Comparison of ENCODE assay signal across 8 cellular contexts in genomic region chr4:76758290-76758882, GRCh38.
A peak's percentile ranks its signal among the peaks of the same experiment; 100 is the strongest.
DNase-seq lines count a peak whose midpoint lies in the region; ATAC-seq, FAIRE-seq and TF ChIP-seq lines count a peak whose summit lies in the region.

No MANE protein-coding gene starts in this region.

- H3K4me3 ChIP-seq in GM12864 (ENCODE audit: low read depth, low read length) (no peak overlapping the region), K562 (no peak overlapping the region), keratinocyte (ENCODE audit: control insufficient read depth in 2 of 3, extremely low read depth in 1 of 3, insufficient read depth in 2 of 3, low read depth in 1 of 3, low read length in 3 of 3) (no peak overlapping the region), upper lobe of left lung (no peak overlapping the region)

- H3K36me3 Mint-ChIP-seq in activated T-cell treated with anti-CD3 and anti-CD28 coated beads, Interleukin-2, amount 50 U/mL, for 4 hours (ENCODE audit: insufficient read depth) = no peaks in the 10 kb centered on the region

- H3K9me3 ChIP-seq in K562 (replicated peaks; ENCODE audit: control insufficient read depth, insufficient read depth, low read depth, low read length) (no peaks in the 10 kb centered on the region), keratinocyte (ENCODE audit: control insufficient read depth, low read depth, low read length) (no peaks in the 10 kb centered on the region), upper lobe of left lung (no peaks in the 10 kb centered on the region)

- whole genome bisulfite sequencing in K562 (ENCODE audit: insufficient coverage, low coverage, missing lambda C conversion rate) = 0% methylated on average over 4 of the region's 4 CpGs
- WGBS in upper lobe of left lung, 2 donors = 27 to 30% methylated on average over 4 of the region's 4 CpGs

- peaks cover 16 to 24% of the 10 kb centered on the region in 2 experiments for H3K27me3 ChIP-seq in K562 (ENCODE audit: control insufficient read depth in 2 of 2, insufficient read depth in 2 of 2, low read length in 2 of 2)
- H3K27me3 ChIP-seq in keratinocyte (ENCODE audit: control insufficient read depth, extremely low read depth, insufficient read depth, low read length) = no peaks in the 10 kb centered on the region
- no peaks in the 10 kb centered on the region for H3K27me3 ChIP-seq in upper lobe of left lung

- CTCF ChIA-PET in K562 (lab: Yijun Ruan, JAX; ENCODE audit: low intra/inter-chr PET ratio) = interaction anchor here (0.6 to 1.9 kb wide), 4 partner anchors 327 to 1858 kb away, joined by 4 to 20 read pairs (median 5); no protein-coding TSS in a partner anchor

- no peak overlapping the region for H3K4me2 ChIP-seq in K562 (ENCODE audit: insufficient read depth, low read length)
- no peak overlapping the region for H3K4me2 ChIP-seq in keratinocyte (ENCODE audit: control insufficient read depth, extremely low read depth, insufficient read depth, low read depth, low read length)

- H3K9me3 Mint-ChIP-seq in activated T-cell treated with anti-CD3 and anti-CD28 coated beads, Interleukin-2, amount 50 U/mL, for 4 hours = no peaks in the 10 kb centered on the region

- peaks cover 3% of the 10 kb centered on the region for H3K27me3 Mint-ChIP-seq in activated T-cell treated with anti-CD3 and anti-CD28 coated beads, Interleukin-2, amount 50 U/mL, for 4 hours (ENCODE audit: low read depth)

- peak; percentile 13 to 26; a peak in 1 of 4 replicates for TF ChIP-seq RAD21 in K562 (CRISPR knock-in tag; conservative IDR thresholded peaks at IDR 0.05 in 1 of 2, IDR thresholded peaks at IDR 0.05 in 1 of 2)

- H3K9ac ChIP-seq in K562 (ENCODE audit: insufficient read depth in 1 of 2, low read depth in 2 of 2, low read length in 2 of 2) (no peak overlapping the region), keratinocyte (ENCODE audit: control insufficient read depth, extremely low read depth, insufficient read depth, low read length) (no peak overlapping the region)

- no peaks in the 10 kb centered on the region for H4K20me1 ChIP-seq in K562 (replicated peaks; ENCODE audit: control insufficient read depth, insufficient read depth, low read length)
- no peaks in the 10 kb centered on the region for H4K20me1 ChIP-seq in keratinocyte (ENCODE audit: control insufficient read depth, extremely low read depth, insufficient read depth, low read length)

- TF ChIP-seq CTCF in 22Rv1 (IDR thresholded peaks at IDR 0.05) (peak; percentile 89), GM12864 (IDR thresholded peaks at IDR 0.05; ENCODE audit: low read depth, low read length, missing control alignments) (peak; percentile 73), K562 (IDR thresholded peaks at IDR 0.05 in 2 of 3, conservative IDR thresholded peaks at IDR 0.05 in 1 of 3; ENCODE audit: insufficient read depth in 2 of 3, low read depth in 1 of 3, low read length in 3 of 3) (peak; percentile 51 to 72 (median 65)), keratinocyte (optimal IDR thresholded peaks at IDR 0.05 in 1 of 3, IDR thresholded peaks at IDR 0.05 in 1 of 3, conservative IDR thresholded peaks at IDR 0.05 in 1 of 3; ENCODE audit: extremely low read depth in 1 of 3, insufficient read depth in 2 of 3, low read length in 3 of 3) (peak; percentile 64 to 70 (median 68)), upper lobe of left lung (IDR thresholded peaks at IDR 0.05) (peak; percentile 24 to 80 (median 60))

- no peak for DNase-seq in GM12864 (ENCODE audit: low read depth)
- peak; percentile 38 for DNase-seq in NCI-H1092 treated with DMSO at 0.1 percent for 48 hours (lab: John Stamatoyannopoulos, UW)
- DNase-seq in K562 (ENCODE audit: extremely low read depth in 1 of 4, low spot score in 3 of 4) = peak; percentile 40 to 75 (median 61)
- no peak for DNase-seq in keratinocyte (ENCODE audit: low read depth, low spot score)
- DNase-seq in upper lobe of left lung = no peak
- no peak for DNase-seq in activated T-cell treated with anti-CD3 and anti-CD28 coated beads, Interleukin-2, amount 50 U/mL, for 4 hours

- no TSS peak for BruUV-seq in K562 (replicated peaks; lab: Mats Ljungman, UMichigan)

- no peaks in the 10 kb centered on the region for H3K36me3 ChIP-seq in K562 (ENCODE audit: control insufficient read depth, insufficient read depth, low read length)
- H3K36me3 ChIP-seq in keratinocyte (ENCODE audit: control insufficient read depth in 2 of 2, extremely low read depth in 1 of 2, insufficient read depth in 2 of 2, low read length in 2 of 2) = peaks cover 12 to 15% of the 10 kb centered on the region in 2 experiments
- H3K36me3 ChIP-seq in upper lobe of left lung = peaks cover 0 to 29% (median 4%) of the 10 kb centered on the region in 4 donors

- no peak overlapping the region for H2AFZ ChIP-seq in K562 (ENCODE audit: low read depth, low read length)
- H2AFZ ChIP-seq in keratinocyte (ENCODE audit: control insufficient read depth, low read length) = no peak overlapping the region

- H3K4me1 Mint-ChIP-seq in activated T-cell treated with anti-CD3 and anti-CD28 coated beads, Interleukin-2, amount 50 U/mL, for 4 hours (ENCODE audit: low read depth) = no peaks in the 10 kb centered on the region

- no peak overlapping the region for H3K4me3 Mint-ChIP-seq in activated T-cell treated with anti-CD3 and anti-CD28 coated beads, Interleukin-2, amount 50 U/mL, for 4 hours

- no peak for TF ChIP-seq POLR2A in K562 (conservative IDR thresholded peaks at IDR 0.05)
- TF ChIP-seq POLR2A in upper lobe of left lung (IDR thresholded peaks at IDR 0.05) = no peak

- FAIRE-seq in K562 (lab: Jason Lieb, UNC) (peak; percentile 78), keratinocyte (lab: Jason Lieb, UNC) (peak; percentile 76)

- no peak for TF ChIP-seq EP300 in K562 (IDR thresholded peaks at IDR 0.05; ENCODE audit: low read length)
- TF ChIP-seq EP300 in upper lobe of left lung (IDR thresholded peaks at IDR 0.05) = no peak

- ATAC-seq in K562 (peak; percentile 87), upper lobe of left lung (ENCODE audit: low FRiP score in 2 of 2) (peak; percentile 62 to 67), GM18519 (IDR thresholded peaks at IDR 0.05; ENCODE audit: low FRiP score, unreplicated experiment) (no peak)
- ATAC-seq in activated T-cell treated with anti-CD3 and anti-CD28 coated beads, Interleukin-2, amount 50 U/mL, for 4 hours = no peak

- H3K9me1 ChIP-seq in K562 (ENCODE audit: control insufficient read depth, insufficient read depth, low read length) (no peaks in the 10 kb centered on the region), keratinocyte (ENCODE audit: control insufficient read depth, extremely low read depth, insufficient read depth, low read length) (no peaks in the 10 kb centered on the region)

- in situ Hi-C loops in K562 (cut with MboI) = loop anchor here (10.0 kb wide), 1 partner anchor 324 kb away; the partner anchor contains the start of gene SHROOM3

- H3K4me1 ChIP-seq in K562 (replicated peaks in 1 of 2; ENCODE audit: control insufficient read depth in 2 of 2, insufficient read depth in 2 of 2, low read length in 2 of 2) (no peaks in the 10 kb centered on the region), keratinocyte (ENCODE audit: control insufficient read depth, extremely low read depth, insufficient read depth, low read length) (peaks cover 9% of the 10 kb centered on the region), upper lobe of left lung (peaks cover 3 to 13% (median 7%) of the 10 kb centered on the region in 4 donors)

- intact Hi-C loops in K562 (cut with micrococcal nuclease) = loop anchor here (1.0 to 2.0 kb wide), 2 partner anchors 248 to 327 kb away; no protein-coding TSS in a partner anchor

- H3K27ac ChIP-seq in 22Rv1 (no peak overlapping the region), K562 (ENCODE audit: extremely low read depth, low read depth, low read length) (no peak overlapping the region), keratinocyte (ENCODE audit: control insufficient read depth, insufficient read depth, low read length) (no peak overlapping the region), upper lobe of left lung (peak overlapping the region in 1 of 4 donors; percentile 18)

- H3K79me2 ChIP-seq in K562 (ENCODE audit: control insufficient read depth, insufficient read depth, low read length) = no peaks in the 10 kb centered on the region
- no peaks in the 10 kb centered on the region for H3K79me2 ChIP-seq in keratinocyte (ENCODE audit: control insufficient read depth, insufficient read depth, low read length)

- dilution Hi-C loops in keratinocyte (cut with MboI; ENCODE audit: extremely low pct_ligation_motif_present, low sequenced_read_pairs) = no loop called here

- POLR2A ChIA-PET in K562 (lab: Yijun Ruan, JAX) = interaction anchor here (0.6 kb wide), 2 partner anchors 331 to 433 kb away, joined by 3 read pairs; no protein-coding TSS in a partner anchor

TF ChIP-seq in K562, 482 proteins besides CTCF, POLR2A, EP300 and RAD21 (continues in another document):
- TF ChIP-seq ZNF239 (CRISPR knock-in tag; IDR thresholded peaks at IDR 0.05) = no peak
- TF ChIP-seq FUS (optimal IDR thresholded peaks at IDR 0.05; ENCODE audit: low read depth, low read length) = no peak
- TF ChIP-seq NFIC (IDR thresholded peaks at IDR 0.05) = peak; percentile 41
- TF ChIP-seq KDM4B (IDR thresholded peaks at IDR 0.05; ENCODE audit: borderline replicate concordance in 2 of 2, low read depth in 1 of 2) = no peak
- TF ChIP-seq SMC3 (conservative IDR thresholded peaks at IDR 0.05; ENCODE audit: insufficient read depth, low read depth, low read length) = 0 out of 2 replicates have a peak, but pooled peaks have one; percentile 45
- no peak for TF ChIP-seq SMAD1 (IDR thresholded peaks at IDR 0.05; ENCODE audit: low read depth, low read length, partially characterized antibody)
- peak; percentile 96 for TF ChIP-seq ZNF384 (IDR thresholded peaks at IDR 0.05; ENCODE audit: low read depth, low read length)
- no peak for TF ChIP-seq CXXC5 (CRISPR knock-in tag; IDR thresholded peaks at IDR 0.05)
- no peak for TF ChIP-seq HNRNPUL1 (IDR thresholded peaks at IDR 0.05; ENCODE audit: low read length)
- TF ChIP-seq YY1 (IDR thresholded peaks at IDR 0.05; ENCODE audit: borderline replicate concordance in 1 of 3, control insufficient read depth in 1 of 3, extremely low read depth in 1 of 3, insufficient read depth in 3 of 3, insufficient read length in 1 of 3, insufficient replicate concordance in 2 of 3, low read depth in 1 of 3, low read length in 2 of 3) = peak in 2 of 3 experiments; percentile 18 to 38
- TF ChIP-seq HOMEZ (CRISPR knock-in tag; IDR thresholded peaks at IDR 0.05) = no peak
- TF ChIP-seq SUPT5H (IDR thresholded peaks at IDR 0.05) = no peak

Comparison
In these comparisons a context has a peak if more than half of its experiments do, and no peak if none do; other contexts are left out.
1. DNase-seq: peak in NCI-H1092 treated with DMSO at 0.1 percent for 48 hours (single experiment) and K562 (4 of 4); none in GM12864 (single experiment), keratinocyte (single experiment), upper lobe of left lung (0 of 2) and activated T-cell treated with anti-CD3 and anti-CD28 coated beads, Interleukin-2, amount 50 U/mL, for 4 hours (single experiment).
2. ATAC-seq: peak in K562 (single experiment) and upper lobe of left lung (2 of 2); none in GM18519 (single experiment) and activated T-cell treated with anti-CD3 and anti-CD28 coated beads, Interleukin-2, amount 50 U/mL, for 4 hours (0 of 2).
3. Peak in every context shown above with its lines, with median percentiles within 50 percentile points of each other: CTCF ChIP-seq.